Comparison of ENCODE assay signal across 10 cellular contexts in genomic region chr3:188712257-188712924, GRCh38.
DNase-seq lines count a peak whose midpoint lies in the region; ATAC-seq, FAIRE-seq and TF ChIP-seq lines count a peak whose summit lies in the region.
"Had no signal": no experiment of that assay in that cellular context is flagged by ENCODE, and none has a peak within 500 bp of the region (broad histone marks: within the 10 kb centered on the region; RNA-seq: fewer than 3 reads in every experiment).

No MANE protein-coding gene starts in this region.

- no peak overlapping the region for H2AFZ ChIP-seq in PC-3 (ENCODE audit: low read length)

- POLR2A ChIA-PET in PC-3 (lab: Charles Lee; ENCODE audit: unreplicated experiment): no interaction called here

- DNase-seq in EL: peak; percentile 71
- peak; percentile 77 for DNase-seq in PC-3
- DNase-seq in fibroblast of pulmonary artery (ENCODE audit: low read depth): peak; percentile 72
- no peak for DNase-seq in pancreas
- DNase-seq in iPS-NIHi11 (ENCODE audit: low spot score): no peak
- DNase-seq in testis: no peak
- DNase-seq in NCI-H187 (lab: John Stamatoyannopoulos, UW): no peak
- DNase-seq in NCI-H1694 treated with DMSO at 0.1 percent for 48 hours (lab: John Stamatoyannopoulos, UW): no peak
- DNase-seq: NCI-H1694 had no signal

- TF ChIP-seq POLR2A in testis (IDR thresholded peaks at IDR 0.05): no peak

- no peaks in the 10 kb centered on the region for H3K36me3 ChIP-seq in PC-3 (ENCODE audit: low read depth, low read length)
- H3K36me3 ChIP-seq in pancreas: no peaks in the 10 kb centered on the region
- no peaks in the 10 kb centered on the region for H3K36me3 ChIP-seq in testis (ENCODE audit: low read depth, missing control alignments)

- no peaks in the 10 kb centered on the region for H3F3A ChIP-seq in PC-3 (ENCODE audit: low read length, unreplicated experiment)

- H3K4me1 ChIP-seq in PC-3 (ENCODE audit: insufficient read depth, low read length): peaks cover 40% of the 10 kb centered on the region
- peaks cover 0 to 5% (median 0%) of the 10 kb centered on the region in 3 donors for H3K4me1 ChIP-seq in pancreas
- H3K4me1 ChIP-seq in testis: no peaks in the 10 kb centered on the region

- FAIRE-seq in pancreas (lab: Jason Lieb, UNC): peak; percentile 94
- FAIRE-seq: colon had no signal

- H3K27me3 ChIP-seq in PC-3 (ENCODE audit: low read length) (no peaks in the 10 kb centered on the region), pancreas (no peaks in the 10 kb centered on the region), testis (no peaks in the 10 kb centered on the region)

- peak overlapping the region; percentile 7; the same call in 1 of the 2 replicates for H3K4me3 ChIP-seq in PC-3 (ENCODE audit: low read length)
- H3K4me3 ChIP-seq in fibroblast of pulmonary artery (replicated peaks; ENCODE audit: low read depth, low read length): no peak overlapping the region
- H3K4me3 ChIP-seq in pancreas: no peak overlapping the region
- H3K4me3 ChIP-seq in testis: no peak overlapping the region

- BruUV-seq in PC-3 (replicated peaks; lab: Mats Ljungman, UMichigan): no TSS peak

- no peaks in the 10 kb centered on the region for H3K9me3 ChIP-seq in PC-3 (ENCODE audit: low read length)
- no peaks in the 10 kb centered on the region for H3K9me3 ChIP-seq in pancreas
- H3K9me3 ChIP-seq in testis: no peaks in the 10 kb centered on the region

- peak overlapping the region; percentile 72 for H3K27ac ChIP-seq in PC-3 (ENCODE audit: low read length)
- H3K27ac ChIP-seq in pancreas: peak overlapping the region in 1 of 4 donors; percentile 2
- no peak overlapping the region for H3K27ac ChIP-seq in testis

- H3K9me2 ChIP-seq in PC-3 (replicated peaks; ENCODE audit: low read length): no peaks in the 10 kb centered on the region

- peak overlapping the region; percentile 12; the same call in 1 of the 2 replicates for H3K9ac ChIP-seq in PC-3 (ENCODE audit: low read length)

- intact Hi-C loops in PC-3 (cut with micrococcal nuclease) (loop anchor here (1.0 to 2.0 kb wide), 2 partner anchors 238 to 973 kb away; no protein-coding TSS in a partner anchor), pancreas (cut with DNase I) (no loop called here), testis (cut with DNase I; ENCODE audit: low total_unique reads) (no loop called here)

- TF ChIP-seq CTCF in PC-3 (conservative IDR thresholded peaks at IDR 0.05; ENCODE audit: low read depth, low read length) (no peak), fibroblast of pulmonary artery (IDR thresholded peaks at IDR 0.05; ENCODE audit: low read length, missing control alignments) (no peak), pancreas (IDR thresholded peaks at IDR 0.05) (no peak), testis (IDR thresholded peaks at IDR 0.05) (no peak)

- H3K79me2 ChIP-seq in PC-3 (ENCODE audit: low read length): no peaks in the 10 kb centered on the region

- 87 to 93% methylated on average over 4 of the region's 4 CpGs for WGBS in pancreas, 2 donors
- WGBS in testis, 2 donors: 78 to 82% methylated on average over 4 of the region's 4 CpGs

- CTCF ChIA-PET in PC-3 (lab: Charles Lee): no interaction called here

- no peaks in the 10 kb centered on the region for H4K20me1 ChIP-seq in PC-3 (ENCODE audit: low read length)

- H3K4me2 ChIP-seq in PC-3 (ENCODE audit: low read length): peak overlapping the region; percentile 70

- ATAC-seq in PC-3 (peak; percentile 92), pancreas (peak in 3 of 4 donors; percentile 39 to 80 (median 67))

Comparison
In these comparisons a context has a peak if more than half of its experiments do, and no peak if none do; other contexts are left out.
1. DNase-seq: peak in EL (single experiment), PC-3 (single experiment) and fibroblast of pulmonary artery (single experiment); none in pancreas (0 of 6), iPS-NIHi11 (single experiment), testis (single experiment), NCI-H187 (0 of 2) and NCI-H1694 treated with DMSO at 0.1 percent for 48 hours (single experiment).